Comparison of ENCODE assay signal across 10 cellular contexts in the genomic region with DNA sequence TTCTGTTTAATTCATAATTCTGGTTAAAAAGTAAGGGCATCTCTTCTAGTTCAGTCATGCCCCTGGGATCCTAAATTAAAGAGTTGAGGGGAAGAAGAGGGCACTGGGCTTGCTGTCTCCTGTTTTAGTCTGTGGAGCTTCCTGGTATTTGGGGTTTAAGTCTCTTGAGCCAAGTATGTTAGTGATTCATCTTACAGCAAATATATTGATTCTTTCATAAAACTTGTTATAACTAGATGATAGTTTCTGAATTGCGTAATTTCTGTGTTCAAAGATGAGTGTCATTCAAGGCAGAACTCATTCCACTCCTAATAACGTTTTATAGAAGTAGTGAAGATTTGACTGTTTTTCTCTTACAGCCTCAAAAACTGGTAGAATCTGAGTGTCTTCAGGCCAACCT. TPM values are rescaled to one million over a fixed set of nuclear protein-coding genes. Genes with fewer than 3 reads are reported as not detected.
A peak's percentile ranks its signal among the peaks of the same experiment; 100 is the strongest.
DNase-seq lines count a peak whose midpoint lies in the region; ATAC-seq and TF ChIP-seq lines count a peak whose summit lies in the region.
"Had no signal": no experiment of that assay in that cellular context is flagged by ENCODE, and none has a peak within 500 bp of the region (broad histone marks: within the 10 kb centered on the region; RNA-seq: fewer than 3 reads in every experiment).

No MANE protein-coding gene starts in this region.

- H3F3A ChIP-seq in SU-DHL-6 (ENCODE audit: insufficient read depth) (peaks cover 5% of the 10 kb centered on the region; the same call in 1 of the 2 replicates), smooth muscle cell (ENCODE audit: low read depth) (peaks cover 6% of the 10 kb centered on the region)

- H3K9ac ChIP-seq in SU-DHL-6 (ENCODE audit: low read length) (peak overlapping the region; percentile 80), smooth muscle cell (ENCODE audit: low read depth) (no peak overlapping the region)

- TF ChIP-seq CTCF in SU-DHL-6 (IDR thresholded peaks at IDR 0.05; ENCODE audit: insufficient read depth, low read length, poor library complexity, severe bottlenecking) (no peak), smooth muscle cell (IDR thresholded peaks at IDR 0.05; ENCODE audit: borderline replicate concordance, insufficient read depth, poor library complexity, severe bottlenecking) (no peak), dorsolateral prefrontal cortex (IDR thresholded peaks at IDR 0.05 in 54 of 56, conservative IDR thresholded peaks at IDR 0.05 in 2 of 56; ENCODE audit: low read depth in 1 of 56, partially characterized antibody in 56 of 56) (no peak)

- peak overlapping the region; percentile 95 for H3K4me3 Mint-ChIP-seq in activated T-cell treated with anti-CD3 and anti-CD28 coated beads, Interleukin-2, amount 50 U/mL, for 4 hours

- 90% methylated on average over 2 of the region's 2 CpGs for WGBS in smooth muscle cell (ENCODE audit: low lambda C conversion rate)

- H3K27ac ChIP-seq in SU-DHL-6 (ENCODE audit: low read depth, low read length) (no peak overlapping the region), epithelial cell of prostate (peak overlapping the region; percentile 85), smooth muscle cell (ENCODE audit: low read depth) (peak overlapping the region; percentile 96), dorsolateral prefrontal cortex (no peak overlapping the region)
- H3K27ac ChIP-seq: thoracic aorta had no signal

- no peak for TF ChIP-seq POLR2A in erythroblast (IDR thresholded peaks at IDR 0.05; ENCODE audit: low read length)

- H3K36me3 Mint-ChIP-seq in activated T-cell treated with anti-CD3 and anti-CD28 coated beads, Interleukin-2, amount 50 U/mL, for 4 hours (ENCODE audit: insufficient read depth): peaks cover 34% of the 10 kb centered on the region

- H3K79me2 ChIP-seq in SU-DHL-6 (ENCODE audit: insufficient read depth, low read length): peaks cover 15% of the 10 kb centered on the region
- peaks cover 48% of the 10 kb centered on the region for H3K79me2 ChIP-seq in smooth muscle cell (ENCODE audit: low read depth)

- H3K27me3 Mint-ChIP-seq in activated T-cell treated with anti-CD3 and anti-CD28 coated beads, Interleukin-2, amount 50 U/mL, for 4 hours (ENCODE audit: low read depth): no peaks in the 10 kb centered on the region

- H4K20me1 ChIP-seq in SU-DHL-6 (ENCODE audit: low read depth, low read length) (no peaks in the 10 kb centered on the region), smooth muscle cell (ENCODE audit: low read depth) (peaks cover 53% of the 10 kb centered on the region)

- H3K4me1 ChIP-seq in smooth muscle cell (ENCODE audit: low read depth): peaks cover 11% of the 10 kb centered on the region

- H3K4me2 ChIP-seq in SU-DHL-6 (ENCODE audit: low read depth, low read length, poor library complexity, severe bottlenecking) (peak overlapping the region; percentile 74), smooth muscle cell (peak overlapping the region; percentile 90)

- no peaks in the 10 kb centered on the region for H3K27me3 ChIP-seq in SU-DHL-6 (ENCODE audit: low read length)
- no peaks in the 10 kb centered on the region for H3K27me3 ChIP-seq in smooth muscle cell (ENCODE audit: low read depth)
- no peaks in the 10 kb centered on the region for H3K27me3 ChIP-seq in dorsolateral prefrontal cortex

- intact Hi-C loops in dorsolateral prefrontal cortex (cut with DNase I): loop anchor here in 1 of 2 donors (5.0 kb wide), 1 partner anchor 170 kb away; no protein-coding TSS in a partner anchor

- H3K4me3 ChIP-seq in SU-DHL-6 (ENCODE audit: insufficient read depth, low read length, poor library complexity, severe bottlenecking) (no peak overlapping the region), smooth muscle cell (peak overlapping the region; percentile 74), dorsolateral prefrontal cortex (no peak overlapping the region)
- H3K4me3 ChIP-seq: thoracic aorta had no signal

- H3K4me1 Mint-ChIP-seq in activated T-cell treated with anti-CD3 and anti-CD28 coated beads, Interleukin-2, amount 50 U/mL, for 4 hours (ENCODE audit: low read depth): peaks cover 66% of the 10 kb centered on the region

- no peak for ATAC-seq in activated T-cell treated with anti-CD3 and anti-CD28 coated beads, Interleukin-2, amount 50 U/mL, for 4 hours

- H3K36me3 ChIP-seq in SU-DHL-6 (ENCODE audit: low read length) (no peaks in the 10 kb centered on the region; the same call in 1 of the 2 replicates), smooth muscle cell (ENCODE audit: low read depth) (peaks cover 3% of the 10 kb centered on the region)

- no peaks in the 10 kb centered on the region for H3K9me3 ChIP-seq in SU-DHL-6 (ENCODE audit: insufficient read depth, low read length)
- H3K9me3 ChIP-seq in smooth muscle cell (replicated peaks; ENCODE audit: low read depth): no peaks in the 10 kb centered on the region
- H3K9me3 ChIP-seq: thoracic aorta had no signal

- no peaks in the 10 kb centered on the region for H3K9me3 Mint-ChIP-seq in activated T-cell treated with anti-CD3 and anti-CD28 coated beads, Interleukin-2, amount 50 U/mL, for 4 hours

- H2AFZ ChIP-seq in SU-DHL-6 (ENCODE audit: low read depth, low read length, severe bottlenecking): no peak overlapping the region
- no peak overlapping the region for H2AFZ ChIP-seq in smooth muscle cell (ENCODE audit: low read depth)

- no peak for DNase-seq in activated T-cell treated with anti-CD3 and anti-CD28 coated beads, Interleukin-2, amount 50 U/mL, for 4 hours
- no peak for DNase-seq in activated T-cell treated with anti-CD3 and anti-CD28 coated beads, Interleukin-2, amount 50 U/mL, for 1 hour
- peak; percentile 78 for DNase-seq in epithelial cell of prostate (ENCODE audit: low read depth, low spot score)
- no peak for DNase-seq in smooth muscle cell (lab: John Stamatoyannopoulos, UW; ENCODE audit: unreplicated experiment)
- DNase-seq in erythroblast (lab: John Stamatoyannopoulos, UW): no peak
- no peak for DNase-seq in dorsolateral prefrontal cortex
- DNase-seq in mucosa of gallbladder (ENCODE audit: low spot score): no peak
- DNase-seq: NCI-H1417 treated with DMSO at 0.1 percent for 48 hours had no signal

- no peaks in the 10 kb centered on the region for H3K9me2 ChIP-seq in SU-DHL-6 (replicated peaks; ENCODE audit: insufficient read depth, low read length)

RNA-seq across cellular contexts. Expression of a gene that starts 1.7 kb away (rescaled TPM):
- 100 to 1,000 TPM; 107 to 122 (median 108) TPM for total RNA-seq in activated T-cell treated with anti-CD3 and anti-CD28 coated beads, Interleukin-2, amount 50 U/mL, for 4 hours
- 132 and 363 TPM in 2 replicates for total RNA-seq in smooth muscle cell
- polyA plus RNA-seq in smooth muscle cell: 431 and 468 TPM in 2 replicates
- 10 to 100 TPM; 12.2 to 33.5 (median 20.5) TPM for total RNA-seq in dorsolateral prefrontal cortex
- 101 TPM for total RNA-seq in mucosa of gallbladder

RNA-seq across cellular contexts. Expression of a gene that starts 2.1 kb away (rescaled TPM):
- 10 to 100 TPM; 16.9 to 19.2 (median 17.1) TPM for total RNA-seq in activated T-cell treated with anti-CD3 and anti-CD28 coated beads, Interleukin-2, amount 50 U/mL, for 4 hours
- 15.0 and 22.0 TPM in 2 replicates for total RNA-seq in smooth muscle cell
- 4.9 and 6.3 TPM in 2 replicates for polyA plus RNA-seq in smooth muscle cell
- 10 to 100 TPM; 18.3 to 60.7 (median 38.5) TPM for total RNA-seq in dorsolateral prefrontal cortex
- 21.4 TPM for total RNA-seq in mucosa of gallbladder

RNA-seq across cellular contexts. Expression of a gene that starts 8.8 kb away (rescaled TPM):
- total RNA-seq in activated T-cell treated with anti-CD3 and anti-CD28 coated beads, Interleukin-2, amount 50 U/mL, for 4 hours: 10 to 100 TPM; 20.6 to 28.1 (median 25.2) TPM
- total RNA-seq in smooth muscle cell (13.7 and 26.3 TPM in 2 replicates), dorsolateral prefrontal cortex (10 to 100 TPM; 12.7 to 38.2 (median 22.1) TPM), mucosa of gallbladder (16.9 TPM)
- 57.5 and 59.1 TPM in 2 replicates for polyA plus RNA-seq in smooth muscle cell

RNA-seq across cellular contexts. Expression of a gene that starts 9.0 kb away (rescaled TPM):
- total RNA-seq in activated T-cell treated with anti-CD3 and anti-CD28 coated beads, Interleukin-2, amount 50 U/mL, for 4 hours: 1 to 10 TPM in 2 of 3 donors, under 1 TPM in 1; 0.90 to 1.8 (median 1.1) TPM
- 3.3 and 5.5 TPM in 2 replicates for total RNA-seq in smooth muscle cell
- 5.8 and 6.5 TPM in 2 replicates for polyA plus RNA-seq in smooth muscle cell
- total RNA-seq in dorsolateral prefrontal cortex: 10 to 100 TPM in 1 of 120 experiments, 1 to 10 TPM in 119; 3.4 to 10.7 (median 6.9) TPM
- total RNA-seq in mucosa of gallbladder: 3.3 TPM
- total RNA-seq: thoracic aorta had no signal

Comparison
In these comparisons a context has a peak if more than half of its experiments do, and no peak if none do; other contexts are left out.
1. H3K27ac ChIP-seq: peak in epithelial cell of prostate (single experiment) and smooth muscle cell (single experiment); none in SU-DHL-6 (single experiment) and dorsolateral prefrontal cortex (0 of 59).